In the genomic region with DNA sequence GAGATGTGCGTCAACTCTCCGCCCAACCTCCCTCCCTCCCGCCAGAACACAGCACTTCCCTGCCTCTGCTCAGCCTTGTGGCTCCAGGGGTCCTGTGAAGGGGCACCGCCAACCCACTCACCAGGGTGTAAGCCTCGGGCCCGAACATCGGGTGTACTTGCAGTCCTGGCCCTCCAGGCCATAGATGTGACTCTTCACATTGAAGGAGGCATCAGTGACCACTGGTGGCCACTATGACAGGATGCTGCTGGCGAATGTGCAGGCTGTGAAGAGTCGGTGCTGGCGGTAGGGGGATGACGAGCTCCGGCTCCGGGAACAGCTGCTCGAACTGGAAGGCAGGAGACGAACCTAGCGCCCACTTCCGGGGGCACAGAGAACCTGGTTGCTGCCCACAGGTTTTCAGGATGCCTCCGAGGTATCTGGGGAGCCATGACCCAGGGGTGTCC, we compare ENCODE assay signal across 1 cellular context.
TF ChIP-seq lines count a peak whose summit lies in the region.

No MANE protein-coding gene starts in this region.

TF ChIP-seq in WTC11, 78 proteins besides CTCF, POLR2A, EP300 and RAD21 (continued from another document):
- TF ChIP-seq USF1 (CRISPR knock-in tag; IDR thresholded peaks at IDR 0.05): no peak
- TF ChIP-seq ZNF138 (CRISPR knock-in tag; conservative IDR thresholded peaks at IDR 0.05): no peak
- TF ChIP-seq IRF2 (CRISPR knock-in tag; IDR thresholded peaks at IDR 0.05; ENCODE audit: borderline replicate concordance, low read depth): no peak
- TF ChIP-seq, protein P1, sequence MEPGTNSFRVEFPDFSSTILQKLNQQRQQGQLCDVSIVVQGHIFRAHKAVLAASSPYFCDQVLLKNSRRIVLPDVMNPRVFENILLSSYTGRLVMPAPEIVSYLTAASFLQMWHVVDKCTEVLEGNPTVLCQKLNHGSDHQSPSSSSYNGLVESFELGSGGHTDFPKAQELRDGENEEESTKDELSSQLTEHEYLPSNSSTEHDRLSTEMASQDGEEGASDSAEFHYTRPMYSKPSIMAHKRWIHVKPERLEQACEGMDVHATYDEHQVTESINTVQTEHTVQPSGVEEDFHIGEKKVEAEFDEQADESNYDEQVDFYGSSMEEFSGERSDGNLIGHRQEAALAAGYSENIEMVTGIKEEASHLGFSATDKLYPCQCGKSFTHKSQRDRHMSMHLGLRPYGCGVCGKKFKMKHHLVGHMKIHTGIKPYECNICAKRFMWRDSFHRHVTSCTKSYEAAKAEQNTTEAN (CRISPR knock-in tag; IDR thresholded peaks at IDR 0.05): no peak
- no peak for TF ChIP-seq CREB1 (CRISPR knock-in tag; IDR thresholded peaks at IDR 0.05)
